Comparison of ENCODE assay signal across 8 cellular contexts in the genomic region with DNA sequence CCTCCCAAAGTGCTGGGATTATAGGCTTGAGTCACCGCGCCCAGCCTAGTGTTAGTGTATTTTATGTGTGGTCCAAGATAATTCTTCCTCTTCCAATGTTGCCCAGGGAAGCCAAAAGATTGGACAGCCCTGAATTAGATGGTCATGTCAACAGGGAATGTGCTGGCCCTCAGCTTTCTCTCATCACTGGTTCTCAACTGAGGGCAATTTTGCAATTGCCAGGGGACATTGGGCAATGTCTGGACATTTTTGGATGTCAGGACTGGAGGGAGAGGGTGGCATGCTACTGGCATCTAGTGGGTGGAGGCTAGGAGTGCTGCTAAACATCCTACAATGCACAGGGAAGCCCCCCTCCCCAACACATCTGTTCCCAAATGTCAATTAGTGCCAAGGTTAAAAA.
DNase-seq lines count a peak whose midpoint lies in the region; ATAC-seq, FAIRE-seq and TF ChIP-seq lines count a peak whose summit lies in the region.

No MANE protein-coding gene starts in this region.

- WGBS in lung, 2 donors, result 89 to 91% methylated on average over 2 of the region's 2 CpGs

- peaks cover 22% of the 10 kb centered on the region for H3K4me1 ChIP-seq in A673 (ENCODE audit: insufficient read depth, low read length, poor library complexity, severe bottlenecking)
- H3K4me1 ChIP-seq in lung (ENCODE audit: control insufficient read depth in 2 of 2, insufficient read depth in 2 of 2, low read length in 2 of 2), result peaks cover 0 to 16% of the 10 kb centered on the region in 2 donors

- TF ChIP-seq CTCF in A673 (conservative IDR thresholded peaks at IDR 0.05; ENCODE audit: low read depth, low read length) (no peak), bronchial epithelial cell (IDR thresholded peaks at IDR 0.05; ENCODE audit: insufficient read depth, low read length, severe bottlenecking) (peak; percentile 34), lung (IDR thresholded peaks at IDR 0.05; ENCODE audit: control extremely low read depth, extremely low read depth) (no peak), omental fat pad (IDR thresholded peaks at IDR 0.05) (no peak)

- DNase-seq in A673 (ENCODE audit: low spot score), result peak; percentile 54
- peak; percentile 85 for DNase-seq in MV-4-11 (lab: John Stamatoyannopoulos, UW)
- DNase-seq in bronchial epithelial cell (ENCODE audit: low read depth), result peak; percentile 49
- DNase-seq in lung (ENCODE audit: low spot score), result peak; percentile 52
- DNase-seq in NCI-H1930 (lab: John Stamatoyannopoulos, UW), result no peak
- DNase-seq in omental fat pad (ENCODE audit: low spot score), result no peak
- no peak for DNase-seq in NCI-H2107 (lab: John Stamatoyannopoulos, UW)

- FAIRE-seq in bronchial epithelial cell (lab: Jason Lieb, UNC), result no peak

- ATAC-seq in lung (ENCODE audit: insufficient read depth, low FRiP score), result no peak
- no peak for ATAC-seq in omental fat pad (ENCODE audit: low FRiP score)
- ATAC-seq in GM21423 (IDR thresholded peaks at IDR 0.05; ENCODE audit: unreplicated experiment), result no peak

- BruUV-seq in A673 (replicated peaks; lab: Mats Ljungman, UMichigan), result no TSS peak

- no peaks in the 10 kb centered on the region for H3K9me3 ChIP-seq in A673 (ENCODE audit: low read depth, low read length, poor library complexity, severe bottlenecking)
- H3K9me3 ChIP-seq in lung (ENCODE audit: control insufficient read depth in 2 of 2, insufficient read depth in 1 of 2, low read length in 1 of 2), result no peaks in the 10 kb centered on the region

- H3K36me3 ChIP-seq in A673 (ENCODE audit: insufficient read depth, low read length, poor library complexity, severe bottlenecking), result no peaks in the 10 kb centered on the region
- H3K36me3 ChIP-seq in bronchial epithelial cell (ENCODE audit: control insufficient read depth, insufficient read depth, low read length), result no peaks in the 10 kb centered on the region
- no peaks in the 10 kb centered on the region for H3K36me3 ChIP-seq in lung (ENCODE audit: control insufficient read depth in 2 of 2, insufficient read depth in 2 of 2, low read length in 2 of 2)

- intact Hi-C loops in A673 (cut with micrococcal nuclease; ENCODE audit: unreplicated experiment), result loop anchor here (1.0 to 10.0 kb wide), 3 partner anchors 266 to 344 kb away; no protein-coding TSS in a partner anchor

- H3K4me3 ChIP-seq in A673 (ENCODE audit: low read depth, low read length, poor library complexity, severe bottlenecking) (no peak overlapping the region), bronchial epithelial cell (ENCODE audit: low read depth, low read length) (no peak overlapping the region), lung (no peak overlapping the region)

- H3K27ac ChIP-seq in A673 (ENCODE audit: low read depth, low read length, poor library complexity, severe bottlenecking) (no peak overlapping the region), lung (ENCODE audit: low read depth in 1 of 2, low read length in 1 of 2) (peak overlapping the region in 1 of 2 donors; percentile 22)

- CTCF ChIA-PET in A673 (lab: Charles Lee), result interaction anchor here (0.7 to 1.5 kb wide), 3 partner anchors 55 to 319 kb away, joined by 3 to 7 read pairs (median 6); no protein-coding TSS in a partner anchor

- POLR2A ChIA-PET in A673 (lab: Charles Lee; ENCODE audit: low non-redundant PET), result no interaction called here

- no peaks in the 10 kb centered on the region for H3K27me3 ChIP-seq in A673 (replicated peaks; ENCODE audit: insufficient read depth, low read depth, low read length, poor library complexity)
- H3K27me3 ChIP-seq in bronchial epithelial cell (ENCODE audit: control insufficient read depth, insufficient read depth, low read length), result no peaks in the 10 kb centered on the region
- no peaks in the 10 kb centered on the region for H3K27me3 ChIP-seq in lung (ENCODE audit: control insufficient read depth, insufficient read depth)

Comparison
In these comparisons a context has a peak if more than half of its experiments do, and no peak if none do; other contexts are left out.
1. DNase-seq: peak in A673 (single experiment), MV-4-11 (single experiment), bronchial epithelial cell (single experiment) and lung (single experiment); none in NCI-H1930 (0 of 2), omental fat pad (single experiment) and NCI-H2107 (single experiment).